8 cellular contexts compared by ENCODE assay signal in the genomic region with DNA sequence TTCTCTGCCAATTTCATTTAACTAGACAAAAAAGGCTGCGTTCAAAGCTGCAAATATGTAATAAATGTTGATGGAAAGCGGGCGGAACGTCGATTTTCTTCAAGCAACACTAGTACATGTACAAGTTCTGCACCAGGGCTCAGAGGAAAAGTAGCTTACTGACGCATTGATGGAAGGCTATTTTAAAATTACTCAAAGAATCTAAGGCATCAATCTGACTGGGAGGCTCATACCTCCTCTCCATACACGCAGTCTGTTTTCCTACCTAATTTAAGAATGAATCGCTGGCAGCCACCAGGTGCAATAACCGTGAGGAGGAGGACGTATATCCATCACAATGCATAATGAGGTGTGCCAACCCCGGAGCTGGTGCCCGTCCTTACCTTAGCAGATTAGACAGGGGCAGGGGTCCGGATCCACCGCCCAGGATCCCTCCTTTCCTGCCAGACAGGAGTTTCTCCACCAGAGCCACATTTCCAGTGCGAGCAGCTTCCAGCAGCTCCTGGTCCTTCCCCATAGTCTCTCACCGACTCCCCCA. TPM values are rescaled to one million over a fixed set of nuclear protein-coding genes. Genes with fewer than 3 reads are reported as not detected.
DNase-seq lines count a peak whose midpoint lies in the region; ATAC-seq and TF ChIP-seq lines count a peak whose summit lies in the region.

No MANE protein-coding gene starts in this region.

- TF ChIP-seq POLR2A in gastrocnemius medialis (IDR thresholded peaks at IDR 0.05) = no peak

- H3K27ac ChIP-seq in left ventricle myocardium inferior (replicated peaks) (peak overlapping the region; percentile 49), gastrocnemius medialis (peak overlapping the region; percentile 72 to 77 (median 74))

- no peaks in the 10 kb centered on the region for H3K9me3 ChIP-seq in left ventricle myocardium inferior (replicated peaks)
- H3K9me3 ChIP-seq in gastrocnemius medialis = no peaks in the 10 kb centered on the region

- TF ChIP-seq CTCF in left ventricle myocardium inferior (IDR thresholded peaks at IDR 0.05; ENCODE audit: borderline replicate concordance) = no peak
- no peak for TF ChIP-seq CTCF in gastrocnemius medialis (IDR thresholded peaks at IDR 0.05 in 4 of 5, conservative IDR thresholded peaks at IDR 0.05 in 1 of 5)

- H3K27me3 ChIP-seq in left ventricle myocardium inferior (ENCODE audit: low read depth) = peaks cover 40% of the 10 kb centered on the region
- no peaks in the 10 kb centered on the region for H3K27me3 ChIP-seq in gastrocnemius medialis

- ATAC-seq in SK-N-SH treated with all-trans-retinoic acid at 6 μM for 48 hours (peak; percentile 48), gastrocnemius medialis (peak; percentile 6 to 10), HG03196 (IDR thresholded peaks at IDR 0.05; ENCODE audit: unreplicated experiment) (no peak), HG03571 (IDR thresholded peaks at IDR 0.05; ENCODE audit: unreplicated experiment) (no peak)

- intact Hi-C loops in left ventricle myocardium inferior (cut with micrococcal nuclease) = no loop called here
- intact Hi-C loops in gastrocnemius medialis (cut with DNase I; ENCODE audit: low total_unique reads) = loop anchor here (2.0 to 5.0 kb wide), 3 partner anchors 23 to 171 kb away; no protein-coding TSS in a partner anchor

- H3K36me3 ChIP-seq in left ventricle myocardium inferior = no peaks in the 10 kb centered on the region
- H3K36me3 ChIP-seq in gastrocnemius medialis = no peaks in the 10 kb centered on the region

- DNase-seq in NCI-H1694 treated with DMSO at 0.1 percent for 48 hours (lab: John Stamatoyannopoulos, UW) (peak; percentile 21), NCI-H1694 (lab: John Stamatoyannopoulos, UW) (no peak), left ventricle myocardium inferior (no peak), gastrocnemius medialis (no peak)
- no peak for DNase-seq in stimulated activated CD4-positive, alpha-beta T cell treated with anti-CD3 and anti-CD28 coated beads, Interleukin-4, amount 100 ng/mL, for 4 hours

- H3K4me3 ChIP-seq in left ventricle myocardium inferior = peak overlapping the region; percentile 68
- peak overlapping the region; percentile 64 to 74 (median 68) for H3K4me3 ChIP-seq in gastrocnemius medialis

- in situ Hi-C loops in gastrocnemius medialis (cut with MboI; ENCODE audit: low sequenced_read_pairs in 4 of 4) = loop anchor here in 1 of 4 donors (25.0 kb wide), 1 partner anchor 171 kb away; no protein-coding TSS in a partner anchor

- H3K4me1 ChIP-seq in left ventricle myocardium inferior = peaks cover 15% of the 10 kb centered on the region
- peaks cover 0 to 11% of the 10 kb centered on the region in 2 donors for H3K4me1 ChIP-seq in gastrocnemius medialis

TF ChIP-seq in SK-N-SH treated with all-trans-retinoic acid at 6 μM for 48 hours, 23 proteins besides CTCF, POLR2A, EP300 and RAD21:
- TF ChIP-seq, protein P1, sequence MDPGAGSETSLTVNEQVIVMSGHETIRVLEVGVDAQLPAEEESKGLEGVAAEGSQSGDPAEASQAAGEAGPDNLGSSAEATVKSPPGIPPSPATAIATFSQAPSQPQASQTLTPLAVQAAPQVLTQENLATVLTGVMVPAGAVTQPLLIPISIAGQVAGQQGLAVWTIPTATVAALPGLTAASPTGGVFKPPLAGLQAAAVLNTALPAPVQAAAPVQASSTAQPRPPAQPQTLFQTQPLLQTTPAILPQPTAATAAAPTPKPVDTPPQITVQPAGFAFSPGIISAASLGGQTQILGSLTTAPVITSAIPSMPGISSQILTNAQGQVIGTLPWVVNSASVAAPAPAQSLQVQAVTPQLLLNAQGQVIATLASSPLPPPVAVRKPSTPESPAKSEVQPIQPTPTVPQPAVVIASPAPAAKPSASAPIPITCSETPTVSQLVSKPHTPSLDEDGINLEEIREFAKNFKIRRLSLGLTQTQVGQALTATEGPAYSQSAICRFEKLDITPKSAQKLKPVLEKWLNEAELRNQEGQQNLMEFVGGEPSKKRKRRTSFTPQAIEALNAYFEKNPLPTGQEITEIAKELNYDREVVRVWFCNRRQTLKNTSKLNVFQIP (CRISPR knock-in tag; IDR thresholded peaks at IDR 0.05; ENCODE audit: borderline replicate concordance, low read depth) = no peak
- TF ChIP-seq, protein P2, sequence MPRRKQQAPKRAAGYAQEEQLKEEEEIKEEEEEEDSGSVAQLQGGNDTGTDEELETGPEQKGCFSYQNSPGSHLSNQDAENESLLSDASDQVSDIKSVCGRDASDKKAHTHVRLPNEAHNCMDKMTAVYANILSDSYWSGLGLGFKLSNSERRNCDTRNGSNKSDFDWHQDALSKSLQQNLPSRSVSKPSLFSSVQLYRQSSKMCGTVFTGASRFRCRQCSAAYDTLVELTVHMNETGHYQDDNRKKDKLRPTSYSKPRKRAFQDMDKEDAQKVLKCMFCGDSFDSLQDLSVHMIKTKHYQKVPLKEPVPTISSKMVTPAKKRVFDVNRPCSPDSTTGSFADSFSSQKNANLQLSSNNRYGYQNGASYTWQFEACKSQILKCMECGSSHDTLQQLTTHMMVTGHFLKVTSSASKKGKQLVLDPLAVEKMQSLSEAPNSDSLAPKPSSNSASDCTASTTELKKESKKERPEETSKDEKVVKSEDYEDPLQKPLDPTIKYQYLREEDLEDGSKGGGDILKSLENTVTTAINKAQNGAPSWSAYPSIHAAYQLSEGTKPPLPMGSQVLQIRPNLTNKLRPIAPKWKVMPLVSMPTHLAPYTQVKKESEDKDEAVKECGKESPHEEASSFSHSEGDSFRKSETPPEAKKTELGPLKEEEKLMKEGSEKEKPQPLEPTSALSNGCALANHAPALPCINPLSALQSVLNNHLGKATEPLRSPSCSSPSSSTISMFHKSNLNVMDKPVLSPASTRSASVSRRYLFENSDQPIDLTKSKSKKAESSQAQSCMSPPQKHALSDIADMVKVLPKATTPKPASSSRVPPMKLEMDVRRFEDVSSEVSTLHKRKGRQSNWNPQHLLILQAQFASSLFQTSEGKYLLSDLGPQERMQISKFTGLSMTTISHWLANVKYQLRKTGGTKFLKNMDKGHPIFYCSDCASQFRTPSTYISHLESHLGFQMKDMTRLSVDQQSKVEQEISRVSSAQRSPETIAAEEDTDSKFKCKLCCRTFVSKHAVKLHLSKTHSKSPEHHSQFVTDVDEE (CRISPR knock-in tag; IDR thresholded peaks at IDR 0.05) = no peak
- TF ChIP-seq SNAI2 (CRISPR knock-in tag; IDR thresholded peaks at IDR 0.05) (no peak), TCF4 (CRISPR knock-in tag; IDR thresholded peaks at IDR 0.05; ENCODE audit: borderline replicate concordance) (no peak), RARB (CRISPR knock-in tag; IDR thresholded peaks at IDR 0.05) (no peak), ZFP30 (CRISPR knock-in tag; IDR thresholded peaks at IDR 0.05) (no peak), ISL1 (CRISPR knock-in tag; IDR thresholded peaks at IDR 0.05) (no peak), ZC3H10 (CRISPR knock-in tag; IDR thresholded peaks at IDR 0.05) (no peak), ZNF70 (CRISPR knock-in tag; IDR thresholded peaks at IDR 0.05) (no peak), PPARA (CRISPR knock-in tag; IDR thresholded peaks at IDR 0.05; ENCODE audit: borderline replicate concordance) (no peak), ZNF8 (CRISPR knock-in tag; IDR thresholded peaks at IDR 0.05) (no peak), ZFP3 (CRISPR knock-in tag; IDR thresholded peaks at IDR 0.05) (no peak)
- TF ChIP-seq, protein P3, sequence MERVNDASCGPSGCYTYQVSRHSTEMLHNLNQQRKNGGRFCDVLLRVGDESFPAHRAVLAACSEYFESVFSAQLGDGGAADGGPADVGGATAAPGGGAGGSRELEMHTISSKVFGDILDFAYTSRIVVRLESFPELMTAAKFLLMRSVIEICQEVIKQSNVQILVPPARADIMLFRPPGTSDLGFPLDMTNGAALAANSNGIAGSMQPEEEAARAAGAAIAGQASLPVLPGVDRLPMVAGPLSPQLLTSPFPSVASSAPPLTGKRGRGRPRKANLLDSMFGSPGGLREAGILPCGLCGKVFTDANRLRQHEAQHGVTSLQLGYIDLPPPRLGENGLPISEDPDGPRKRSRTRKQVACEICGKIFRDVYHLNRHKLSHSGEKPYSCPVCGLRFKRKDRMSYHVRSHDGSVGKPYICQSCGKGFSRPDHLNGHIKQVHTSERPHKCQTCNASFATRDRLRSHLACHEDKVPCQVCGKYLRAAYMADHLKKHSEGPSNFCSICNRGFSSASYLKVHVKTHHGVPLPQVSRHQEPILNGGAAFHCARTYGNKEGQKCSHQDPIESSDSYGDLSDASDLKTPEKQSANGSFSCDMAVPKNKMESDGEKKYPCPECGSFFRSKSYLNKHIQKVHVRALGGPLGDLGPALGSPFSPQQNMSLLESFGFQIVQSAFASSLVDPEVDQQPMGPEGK (CRISPR knock-in tag; IDR thresholded peaks at IDR 0.05; ENCODE audit: borderline replicate concordance) = no peak

RNA-seq across cellular contexts. Expression of a gene that starts 0.9 kb away (rescaled TPM):
- total RNA-seq in left ventricle myocardium inferior (1.6 TPM), gastrocnemius medialis (10 to 100 TPM in 1 of 4 donors, 1 to 10 TPM in 3; 3.9 to 14.5 (median 5.7) TPM)

Comparison
In these comparisons a context has a peak if more than half of its experiments do, and no peak if none do; other contexts are left out.
1. ATAC-seq: peak in SK-N-SH treated with all-trans-retinoic acid at 6 μM for 48 hours (single experiment) and gastrocnemius medialis (2 of 2); none in HG03196 (single experiment) and HG03571 (single experiment).